ENCODE assay signal across 9 cellular contexts in the genomic region with DNA sequence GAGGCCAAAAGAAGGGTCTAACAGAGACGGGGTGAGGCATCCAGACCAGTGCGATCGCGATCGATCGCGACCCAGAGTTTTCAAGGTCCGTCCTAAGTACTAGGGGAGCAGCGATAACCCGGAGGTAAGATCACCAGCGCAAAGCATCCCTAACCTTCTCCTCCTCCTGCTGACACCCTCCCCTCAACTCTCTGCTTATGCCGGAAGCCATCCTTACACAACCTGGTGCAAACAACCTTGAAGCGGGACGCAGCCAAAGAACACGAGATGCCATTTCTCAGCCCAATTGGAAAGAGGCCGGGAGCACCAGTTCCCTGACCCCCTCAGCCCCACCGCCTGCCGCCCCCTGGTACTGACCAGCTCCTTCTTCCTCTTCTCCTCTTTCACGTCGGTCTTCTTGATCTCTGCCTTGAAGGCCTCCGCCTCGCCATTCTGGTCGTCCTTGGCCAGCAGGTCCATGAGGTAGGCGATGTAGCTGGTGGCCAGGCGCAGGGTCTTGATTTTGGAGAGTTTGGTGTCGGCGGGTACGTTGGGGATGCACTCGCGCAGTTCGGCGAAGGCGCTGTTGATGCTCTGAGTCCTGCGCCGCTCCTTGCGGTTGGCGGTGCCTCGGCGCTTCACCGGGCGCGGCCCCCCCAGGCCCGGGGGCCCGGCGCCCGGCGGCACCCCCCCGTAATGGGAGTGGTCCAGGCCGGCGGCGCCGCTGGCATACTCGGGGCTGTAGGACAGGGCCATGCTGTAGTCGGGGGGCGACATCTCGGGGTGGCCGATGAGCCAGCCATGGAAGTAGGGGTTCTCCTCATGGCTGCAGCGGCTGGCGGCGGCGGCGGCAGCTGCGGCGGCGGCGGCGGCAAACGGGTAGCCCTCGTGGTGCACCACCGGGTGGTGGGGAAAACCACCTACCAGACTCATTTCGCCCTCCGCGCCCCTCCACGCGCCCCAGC. TPM values are rescaled to one million over a fixed set of nuclear protein-coding genes. Genes with fewer than 3 reads are reported as not detected.
DNase-seq lines count a peak whose midpoint lies in the region; ATAC-seq lines count a peak whose summit lies in the region.
"Had no signal": no experiment of that assay in that cellular context is flagged by ENCODE, and none has a peak within 500 bp of the region (broad histone marks: within the 10 kb centered on the region; RNA-seq: fewer than 3 reads in every experiment).

No MANE protein-coding gene starts in this region.

- no peak overlapping the region for H2BK15ac ChIP-seq in neuronal stem cell (ENCODE audit: low read length)

- H3K27ac ChIP-seq in CD4-positive, CD25-positive, alpha-beta regulatory T cell (ENCODE audit: insufficient read depth, low read length, poor library complexity, severe bottlenecking) = no peak overlapping the region
- H3K27ac ChIP-seq in neuronal stem cell (replicated peaks; ENCODE audit: low read length) = no peak overlapping the region

- H3K4ac ChIP-seq in neuronal stem cell (ENCODE audit: low read length) = no peak overlapping the region

- no peak for DNase-seq in CD4-positive, CD25-positive, alpha-beta regulatory T cell
- DNase-seq in NCI-H1417 treated with DMSO at 0.1 percent for 48 hours (lab: John Stamatoyannopoulos, UW) (peak; percentile 15), neuronal stem cell (ENCODE audit: low spot score) (peak; percentile 45), RPMI8226 (no peak), G401 (ENCODE audit: low spot score) (no peak), KBM-7 (no peak)
- no peak for DNase-seq in effector memory CD8-positive, alpha-beta T cell

- H3K27ac Mint-ChIP-seq in CD4-positive, CD25-positive, alpha-beta regulatory T cell = no peak overlapping the region
- H3K27ac Mint-ChIP-seq in effector memory CD8-positive, alpha-beta T cell = no peak overlapping the region

- H3K9me3 Mint-ChIP-seq in CD4-positive, CD25-positive, alpha-beta regulatory T cell = peaks cover 0 to 26% (median 3%) of the 10 kb centered on the region in 7 donors
- H3K9me3 Mint-ChIP-seq in effector memory CD8-positive, alpha-beta T cell = peaks cover 1 to 2% of the 10 kb centered on the region in 2 donors

- no CpG with 5 or more reads among the region's 75 CpGs for WGBS in neuronal stem cell (ENCODE audit: extremely low coverage in 2 of 2, insufficient read length in 2 of 2, insufficient replicate concordance in 1 of 2), 2 donors

- H3K4me1 ChIP-seq in CD4-positive, CD25-positive, alpha-beta regulatory T cell (ENCODE audit: control insufficient read depth, insufficient read depth, low read length, poor library complexity, severe bottlenecking) = peaks cover 14% of the 10 kb centered on the region
- peaks cover 0 to 3% of the 10 kb centered on the region in 2 donors for H3K4me1 ChIP-seq in neuronal stem cell (ENCODE audit: control insufficient read depth in 2 of 2, insufficient read depth in 1 of 2, low read depth in 1 of 2, low read length in 2 of 2)

- no peaks in the 10 kb centered on the region for H3K36me3 Mint-ChIP-seq in CD4-positive, CD25-positive, alpha-beta regulatory T cell
- H3K36me3 Mint-ChIP-seq in effector memory CD8-positive, alpha-beta T cell (ENCODE audit: insufficient read depth) = peaks cover 45% of the 10 kb centered on the region

- peak overlapping the region; percentile 80 for H2AFZ ChIP-seq in neuronal stem cell (ENCODE audit: low read length)

- no peak overlapping the region for H2AK5ac ChIP-seq in neuronal stem cell (ENCODE audit: low read depth, low read length)

- no peak overlapping the region for H3K4me3 ChIP-seq in CD4-positive, CD25-positive, alpha-beta regulatory T cell (ENCODE audit: low read depth, low read length)
- H3K4me3 ChIP-seq in neuronal stem cell (ENCODE audit: low read length in 2 of 2) = peak overlapping the region in 1 of 2 donors; percentile 52

- no peaks in the 10 kb centered on the region for H3K79me1 ChIP-seq in neuronal stem cell (ENCODE audit: low read depth, low read length)

- peaks cover 95% of the 10 kb centered on the region for H3K27me3 Mint-ChIP-seq in CD4-positive, CD25-positive, alpha-beta regulatory T cell
- peaks cover 91 to 97% of the 10 kb centered on the region in 2 donors for H3K27me3 Mint-ChIP-seq in effector memory CD8-positive, alpha-beta T cell

- H3K4me1 Mint-ChIP-seq in CD4-positive, CD25-positive, alpha-beta regulatory T cell = peaks cover 0 to 30% (median 8%) of the 10 kb centered on the region in 4 donors
- peaks cover 7 to 22% of the 10 kb centered on the region in 2 donors for H3K4me1 Mint-ChIP-seq in effector memory CD8-positive, alpha-beta T cell (ENCODE audit: low read depth in 2 of 2)

- H4K91ac ChIP-seq in neuronal stem cell (ENCODE audit: low read depth, low read length, poor library complexity) = no peak overlapping the region

- H3K36me3 ChIP-seq in CD4-positive, CD25-positive, alpha-beta regulatory T cell (ENCODE audit: control insufficient read depth, insufficient read depth, low read length) = no peaks in the 10 kb centered on the region
- H3K36me3 ChIP-seq in neuronal stem cell (replicated peaks in 1 of 2; ENCODE audit: control insufficient read depth in 2 of 2, insufficient read depth in 2 of 2, low read length in 2 of 2) = no peaks in the 10 kb centered on the region

- peak overlapping the region; percentile 55 for H3K18ac ChIP-seq in neuronal stem cell (ENCODE audit: low read length)

- H2BK12ac ChIP-seq in neuronal stem cell (ENCODE audit: low read length) = no peak overlapping the region

- peak overlapping the region; percentile 68 for H3K4me2 ChIP-seq in neuronal stem cell (ENCODE audit: insufficient read depth, low read length, poor library complexity, severe bottlenecking)

- no peaks in the 10 kb centered on the region for H3K9me3 ChIP-seq in CD4-positive, CD25-positive, alpha-beta regulatory T cell (ENCODE audit: control insufficient read depth in 2 of 2, low read length in 2 of 2)
- H3K9me3 ChIP-seq in neuronal stem cell (replicated peaks in 1 of 2; ENCODE audit: control insufficient read depth in 2 of 2, insufficient read depth in 1 of 2, low read depth in 1 of 2, low read length in 2 of 2) = peaks cover 3 to 7% of the 10 kb centered on the region in 2 donors

- H3K4me3 Mint-ChIP-seq in CD4-positive, CD25-positive, alpha-beta regulatory T cell = peak overlapping the region; percentile 2 to 70 (median 28)
- peak overlapping the region; percentile 38 to 43 for H3K4me3 Mint-ChIP-seq in effector memory CD8-positive, alpha-beta T cell

- peaks cover 37% of the 10 kb centered on the region for H3K27me3 ChIP-seq in CD4-positive, CD25-positive, alpha-beta regulatory T cell (ENCODE audit: control insufficient read depth, insufficient read depth, low read length)
- H3K27me3 ChIP-seq in neuronal stem cell (ENCODE audit: control insufficient read depth in 3 of 3, insufficient read depth in 3 of 3, low read depth in 1 of 3, low read length in 3 of 3) = peaks cover 70 to 97% (median 96%) of the 10 kb centered on the region in 3 experiments

- no peak overlapping the region for H2BK5ac ChIP-seq in neuronal stem cell (ENCODE audit: low read length)

- no peak overlapping the region for H4K8ac ChIP-seq in neuronal stem cell (ENCODE audit: low read depth, low read length)

- no peak for ATAC-seq in CD4-positive, CD25-positive, alpha-beta regulatory T cell (ENCODE audit: low read depth in 2 of 2)
- ATAC-seq in effector memory CD8-positive, alpha-beta T cell (replicated peaks) = no peak
- ATAC-seq in GM21423 (IDR thresholded peaks at IDR 0.05; ENCODE audit: unreplicated experiment) = no peak
- ATAC-seq: activated CD4-positive, CD25-positive, alpha-beta regulatory T cell treated with anti-CD3 and anti-CD28 coated beads, Interleukin-2, amount 50 U/mL, for 24 hours had no signal

- H2BK120ac ChIP-seq in neuronal stem cell (ENCODE audit: low read depth, low read length) = no peak overlapping the region

- peak overlapping the region; percentile 12 for H3K14ac ChIP-seq in neuronal stem cell (ENCODE audit: low read length)

- in situ Hi-C loops in G401 (cut with HindIII; ENCODE audit: low sequenced_read_pairs) (no loop called here), KBM-7 (cut with MboI; ENCODE audit: low pct_unique_long_range_greater_than_20kb, low sequenced_read_pairs) (no loop called here)

- no peak overlapping the region for H3K23ac ChIP-seq in neuronal stem cell (ENCODE audit: low read depth, low read length, poor library complexity)

- H3K9ac ChIP-seq in neuronal stem cell (ENCODE audit: low read depth, low read length, poor library complexity) = no peak overlapping the region

RNA-seq across cellular contexts. Expression of a gene that starts 1.4 kb away (rescaled TPM):
- total RNA-seq in CD4-positive, CD25-positive, alpha-beta regulatory T cell = not detected
- not detected for polyA plus RNA-seq in CD4-positive, CD25-positive, alpha-beta regulatory T cell
- polyA plus RNA-seq in neuronal stem cell (2013, experiment 1 of 2) = 0.06 TPM
- polyA plus RNA-seq in neuronal stem cell (2013, experiment 2 of 2) = 0.12 TPM
- 0.41 TPM in 1 of 2 replicates, not detected in the other for total RNA-seq in G401 (2014; rRNA removed; shearing (Covaris generic))

Comparison
In these comparisons a context has a peak if more than half of its experiments do, and no peak if none do; other contexts are left out.
1. DNase-seq: peak in NCI-H1417 treated with DMSO at 0.1 percent for 48 hours (single experiment) and neuronal stem cell (single experiment); none in CD4-positive, CD25-positive, alpha-beta regulatory T cell (0 of 3), effector memory CD8-positive, alpha-beta T cell (0 of 3), RPMI8226 (single experiment), G401 (single experiment) and KBM-7 (single experiment).